Comparison of ENCODE assay signal across 15 cellular contexts in the genomic region with DNA sequence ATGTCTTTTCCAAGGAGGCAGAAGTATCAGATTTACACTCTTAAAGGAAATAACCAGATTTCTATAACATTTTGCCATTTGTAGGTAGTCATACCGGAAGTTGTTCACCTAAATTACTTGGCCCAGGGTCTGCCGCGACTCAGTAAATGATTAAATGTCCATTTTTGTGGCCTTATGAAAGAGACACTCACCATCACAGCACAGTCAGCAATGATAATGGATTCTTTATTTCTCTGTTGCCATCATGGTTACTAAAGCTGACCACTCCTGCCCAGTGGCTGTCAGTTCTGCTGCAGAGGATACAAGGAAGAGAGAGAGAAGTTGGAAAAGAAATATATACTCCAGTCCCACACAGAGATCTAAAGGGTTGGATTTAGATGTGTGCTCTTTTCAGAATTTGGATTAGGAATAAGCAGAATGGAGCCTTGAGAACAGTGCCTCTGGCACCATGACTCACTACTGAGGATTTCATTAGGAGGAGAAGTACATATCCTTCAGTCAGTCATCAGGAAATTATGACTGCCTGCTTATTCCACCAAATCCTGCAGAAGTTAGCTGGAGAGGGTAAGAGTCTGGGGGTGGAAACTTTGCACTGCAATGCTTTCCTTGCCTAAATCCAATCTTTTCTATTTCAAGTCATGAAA.
DNase-seq lines count a peak whose midpoint lies in the region; ATAC-seq, FAIRE-seq and TF ChIP-seq lines count a peak whose summit lies in the region.
"Had no signal": no experiment of that assay in that cellular context is flagged by ENCODE, and none has a peak within 500 bp of the region (broad histone marks: within the 10 kb centered on the region; RNA-seq: fewer than 3 reads in every experiment).

No MANE protein-coding gene starts in this region.

- 0 out of 3 replicates have a peak, but pooled peaks cover 5% of the 10 kb centered on the region for H3K4me1 ChIP-seq in A549
- no peaks in the 10 kb centered on the region for H3K4me1 ChIP-seq in astrocyte (ENCODE audit: insufficient read depth, low read length)
- peaks cover 4% of the 10 kb centered on the region for H3K4me1 ChIP-seq in foreskin keratinocyte
- no peaks in the 10 kb centered on the region for H3K4me1 ChIP-seq in aorta (ENCODE audit: control insufficient read depth in 1 of 2, insufficient read depth in 2 of 2, low read length in 2 of 2)

- TF ChIP-seq POLR2A in A549 (IDR thresholded peaks at IDR 0.05; ENCODE audit: low read length) = no peak

- peak; percentile 4 to 6 for DNase-seq in A549 (ENCODE audit: low read depth in 1 of 2, low spot score in 1 of 2)
- peak; percentile 56 for DNase-seq in HPDE6-E6E7 (ENCODE audit: extremely low spot score)
- DNase-seq in astrocyte (ENCODE audit: low read depth) = peak; percentile 52
- DNase-seq in foreskin keratinocyte = peak; percentile 64 to 85
- no peak for DNase-seq in NCI-H2107 treated with DMSO at 0.1 percent for 48 hours (lab: John Stamatoyannopoulos, UW; ENCODE audit: unreplicated experiment)
- no peak for DNase-seq in stimulated activated CD4-positive, alpha-beta T cell treated with anti-CD3 and anti-CD28 coated beads, Interleukin-2, amount 100 ng/mL, for 24 hours
- no peak for DNase-seq in aorta
- DNase-seq in NCI-H1092 (lab: John Stamatoyannopoulos, UW) = no peak
- DNase-seq: activated CD4-positive, CD25-positive, alpha-beta regulatory T cell; activated naive CD8-positive, alpha-beta T cell treated with anti-CD3 and anti-CD28 coated beads, Interleukin-2, amount 50 U/mL, for 24 hours; DMS79 treated with DMSO at 0.1 percent for 48 hours; NCI-H1417 treated with DMSO at 0.1 percent for 48 hours; NCI-H774; posterior cingulate gyrus had no signal

- ATAC-seq in A549 (peak; percentile 52 to 65; a peak in 3 of 6 replicates), foreskin keratinocyte (peak; percentile 98), aorta (ENCODE audit: low FRiP score) (no peak)
- ATAC-seq: activated naive CD8-positive, alpha-beta T cell treated with anti-CD3 and anti-CD28 coated beads, Interleukin-2, amount 50 U/mL, for 24 hours had no signal

- H3K79me2 ChIP-seq in astrocyte (ENCODE audit: insufficient read depth, low read length) = no peaks in the 10 kb centered on the region

- H3K27ac ChIP-seq in A549 = no peak overlapping the region
- no peak overlapping the region for H3K27ac ChIP-seq in astrocyte (ENCODE audit: low read depth, low read length)
- H3K27ac ChIP-seq in foreskin keratinocyte = no peak overlapping the region
- H3K27ac ChIP-seq in aorta (ENCODE audit: low read depth in 1 of 2, low read length in 2 of 2) = no peak overlapping the region
- H3K27ac ChIP-seq: SJSA1 had no signal

- H3K4me2 ChIP-seq in A549 (no peak overlapping the region; the same call in 2 of the 3 replicates), astrocyte (ENCODE audit: low read length) (peak overlapping the region; percentile 33)

- no peak overlapping the region for H3K4me3 Mint-ChIP-seq in astrocyte (ENCODE audit: unreplicated experiment)
- H3K4me3 Mint-ChIP-seq: activated naive CD8-positive, alpha-beta T cell treated with anti-CD3 and anti-CD28 coated beads, Interleukin-2, amount 50 U/mL, for 24 hours had no signal

- H3K27me3 Mint-ChIP-seq in astrocyte (ENCODE audit: low read depth, unreplicated experiment) = no peaks in the 10 kb centered on the region

- POLR2A ChIA-PET in A549 (lab: Yijun Ruan, JAX) = no interaction called here

- FAIRE-seq in A549 (lab: Jason Lieb, UNC) = no peak
- no peak for FAIRE-seq in astrocyte (lab: Jason Lieb, UNC)

- H3K27ac Mint-ChIP-seq in astrocyte (ENCODE audit: unreplicated experiment) = peak overlapping the region; percentile 63
- H3K27ac Mint-ChIP-seq: activated naive CD8-positive, alpha-beta T cell treated with anti-CD3 and anti-CD28 coated beads, Interleukin-2, amount 50 U/mL, for 24 hours had no signal

- no peaks in the 10 kb centered on the region for H3K9me3 Mint-ChIP-seq in astrocyte (ENCODE audit: unreplicated experiment)

- 68% methylated on average over 3 of the region's 3 CpGs for WGBS in A549 (ENCODE audit: missing lambda C conversion rate)
- WGBS in aorta, 2 donors = 93 to 94% methylated on average over 3 of the region's 3 CpGs

- no peaks in the 10 kb centered on the region for H3K36me3 Mint-ChIP-seq in astrocyte (ENCODE audit: low read depth, unreplicated experiment)

- TF ChIP-seq EP300 in A549 (IDR thresholded peaks at IDR 0.05) = no peak

- H3K36me3 ChIP-seq in astrocyte (ENCODE audit: insufficient read depth, low read length) (no peaks in the 10 kb centered on the region), aorta (ENCODE audit: control insufficient read depth in 1 of 2, insufficient read depth in 2 of 2, low read length in 1 of 2) (no peaks in the 10 kb centered on the region)
- H3K36me3 ChIP-seq: SJSA1 had no signal

- H2AFZ ChIP-seq in astrocyte (ENCODE audit: low read depth, low read length) = no peak overlapping the region

- H4K20me1 ChIP-seq in astrocyte (ENCODE audit: insufficient read depth, low read length) = no peaks in the 10 kb centered on the region

- TF ChIP-seq CTCF in A549 (IDR thresholded peaks at IDR 0.05) (no peak), astrocyte (IDR thresholded peaks at IDR 0.05; ENCODE audit: insufficient read depth, low read depth, low read length) (no peak), foreskin keratinocyte (conservative IDR thresholded peaks at IDR 0.05) (no peak)

- intact Hi-C loops in aorta (cut with DNase I) = no loop called here

- no peak for TF ChIP-seq RAD21 in A549 (conservative IDR thresholded peaks at IDR 0.05 in 1 of 2, IDR thresholded peaks at IDR 0.05 in 1 of 2)

- H3K4me1 Mint-ChIP-seq in astrocyte (ENCODE audit: low read depth, unreplicated experiment) = peaks cover 14% of the 10 kb centered on the region
- H3K4me1 Mint-ChIP-seq: activated naive CD8-positive, alpha-beta T cell treated with anti-CD3 and anti-CD28 coated beads, Interleukin-2, amount 50 U/mL, for 24 hours had no signal

- H3K27me3 ChIP-seq in astrocyte (ENCODE audit: insufficient read depth, low read length) = no peaks in the 10 kb centered on the region
- no peaks in the 10 kb centered on the region for H3K27me3 ChIP-seq in foreskin keratinocyte
- H3K27me3 ChIP-seq in aorta (ENCODE audit: control insufficient read depth in 1 of 2, insufficient read depth in 2 of 2, low read length in 1 of 2) = no peaks in the 10 kb centered on the region
- H3K27me3 ChIP-seq: SJSA1 had no signal

- H3K9me3 ChIP-seq in A549 (peaks cover 4% of the 10 kb centered on the region; the same call in 1 of the 3 replicates), astrocyte (ENCODE audit: insufficient read depth, low read depth, low read length) (no peaks in the 10 kb centered on the region), aorta (ENCODE audit: control insufficient read depth, low read length) (no peaks in the 10 kb centered on the region)
- H3K9me3 ChIP-seq: SJSA1 had no signal

- CTCF ChIA-PET in A549 (lab: Yijun Ruan, JAX) = no interaction called here

- no peak overlapping the region for H3K9ac ChIP-seq in astrocyte (ENCODE audit: low read length)

- no peak overlapping the region for H3K4me3 ChIP-seq in A549
- H3K4me3 ChIP-seq in astrocyte (ENCODE audit: insufficient read depth, low read depth, low read length) = no peak overlapping the region
- H3K4me3 ChIP-seq in aorta (ENCODE audit: low read length in 2 of 2) = no peak overlapping the region
- H3K4me3 ChIP-seq: SJSA1 had no signal

TF ChIP-seq in A549, 52 proteins besides CTCF, POLR2A, EP300 and RAD21:
- TF ChIP-seq, protein P1, sequence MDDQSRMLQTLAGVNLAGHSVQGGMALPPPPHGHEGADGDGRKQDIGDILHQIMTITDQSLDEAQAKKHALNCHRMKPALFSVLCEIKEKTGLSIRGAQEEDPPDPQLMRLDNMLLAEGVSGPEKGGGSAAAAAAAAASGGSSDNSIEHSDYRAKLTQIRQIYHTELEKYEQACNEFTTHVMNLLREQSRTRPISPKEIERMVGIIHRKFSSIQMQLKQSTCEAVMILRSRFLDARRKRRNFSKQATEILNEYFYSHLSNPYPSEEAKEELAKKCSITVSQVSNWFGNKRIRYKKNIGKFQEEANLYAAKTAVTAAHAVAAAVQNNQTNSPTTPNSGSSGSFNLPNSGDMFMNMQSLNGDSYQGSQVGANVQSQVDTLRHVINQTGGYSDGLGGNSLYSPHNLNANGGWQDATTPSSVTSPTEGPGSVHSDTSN (IDR thresholded peaks at IDR 0.05) = no peak
- TF ChIP-seq NR3C1 (IDR thresholded peaks at IDR 0.05) (no peak), EHMT2 (IDR thresholded peaks at IDR 0.05; ENCODE audit: low read depth) (no peak), FOXS1 (CRISPR knock-in tag; IDR thresholded peaks at IDR 0.05) (no peak), PHF8 (IDR thresholded peaks at IDR 0.05; ENCODE audit: borderline replicate concordance, low read depth) (no peak), RFX5 (IDR thresholded peaks at IDR 0.05) (no peak), HDAC2 (IDR thresholded peaks at IDR 0.05) (no peak), POLR2AphosphoS2 (conservative IDR thresholded peaks at IDR 0.05; ENCODE audit: low read length) (no peak)
- TF ChIP-seq, protein P2, sequence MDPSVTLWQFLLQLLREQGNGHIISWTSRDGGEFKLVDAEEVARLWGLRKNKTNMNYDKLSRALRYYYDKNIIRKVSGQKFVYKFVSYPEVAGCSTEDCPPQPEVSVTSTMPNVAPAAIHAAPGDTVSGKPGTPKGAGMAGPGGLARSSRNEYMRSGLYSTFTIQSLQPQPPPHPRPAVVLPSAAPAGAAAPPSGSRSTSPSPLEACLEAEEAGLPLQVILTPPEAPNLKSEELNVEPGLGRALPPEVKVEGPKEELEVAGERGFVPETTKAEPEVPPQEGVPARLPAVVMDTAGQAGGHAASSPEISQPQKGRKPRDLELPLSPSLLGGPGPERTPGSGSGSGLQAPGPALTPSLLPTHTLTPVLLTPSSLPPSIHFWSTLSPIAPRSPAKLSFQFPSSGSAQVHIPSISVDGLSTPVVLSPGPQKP (IDR thresholded peaks at IDR 0.05; ENCODE audit: low read depth, low read length) = no peak

Comparison
In these comparisons a context has a peak if more than half of its experiments do, and no peak if none do; other contexts are left out.
1. DNase-seq: peak in A549 (2 of 2), HPDE6-E6E7 (single experiment), astrocyte (single experiment) and foreskin keratinocyte (2 of 2); none in NCI-H2107 treated with DMSO at 0.1 percent for 48 hours (single experiment), stimulated activated CD4-positive, alpha-beta T cell treated with anti-CD3 and anti-CD28 coated beads, Interleukin-2, amount 100 ng/mL, for 24 hours (0 of 2), aorta (0 of 2) and NCI-H1092 (single experiment).